In the genomic region with DNA sequence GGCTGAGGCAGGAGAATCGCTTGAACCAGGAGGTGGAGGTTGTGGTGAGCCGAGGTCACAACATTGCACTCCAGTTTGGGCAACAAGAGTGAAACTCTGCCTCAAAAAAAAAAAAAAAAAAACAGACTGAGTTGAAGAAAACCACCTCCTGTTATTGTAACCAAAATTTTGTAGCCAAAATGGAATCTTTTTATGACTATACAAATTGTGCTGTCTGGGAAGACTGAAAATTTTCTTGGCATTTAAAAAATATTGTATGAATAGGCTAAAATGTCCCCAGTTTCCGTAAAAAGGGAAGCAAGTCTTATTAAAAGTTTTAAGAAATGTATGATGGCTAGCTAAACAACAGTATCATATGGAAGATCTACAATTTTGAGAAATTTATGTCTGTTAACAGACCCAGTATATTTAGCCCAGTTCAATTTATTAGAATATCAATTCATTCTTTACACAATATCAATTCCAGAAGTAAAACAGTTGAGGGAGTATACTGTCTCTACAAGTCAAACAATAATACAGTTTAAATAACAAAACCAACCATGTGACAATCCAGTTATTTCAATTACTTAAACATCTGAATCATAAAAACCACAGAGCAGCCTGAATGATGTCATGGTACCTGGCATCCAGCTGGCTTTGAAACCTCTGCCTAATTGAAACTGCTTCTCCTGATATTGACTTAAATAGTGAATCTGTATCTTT, we compare ENCODE assay signal across 11 cellular contexts.
DNase-seq lines count a peak whose midpoint lies in the region; ATAC-seq and TF ChIP-seq lines count a peak whose summit lies in the region.
"Had no signal": no experiment of that assay in that cellular context is flagged by ENCODE, and none has a peak within 500 bp of the region (broad histone marks: within the 10 kb centered on the region; RNA-seq: fewer than 3 reads in every experiment).

No MANE protein-coding gene starts in this region.

- no peak for TF ChIP-seq POLR2A in Peyer's patch (IDR thresholded peaks at IDR 0.05)

- peak; percentile 75 for ATAC-seq in HG03039 (IDR thresholded peaks at IDR 0.05; ENCODE audit: unreplicated experiment)
- no peak for ATAC-seq in GM19023 (IDR thresholded peaks at IDR 0.05; ENCODE audit: unreplicated experiment)

- no peaks in the 10 kb centered on the region for H3K4me1 ChIP-seq in Peyer's patch
- H3K4me1 ChIP-seq: parathyroid adenoma had no signal

- TF ChIP-seq CTCF in Peyer's patch (IDR thresholded peaks at IDR 0.05): no peak

- H3K9me3 ChIP-seq in Peyer's patch: no peaks in the 10 kb centered on the region

- H3K4me3 ChIP-seq in Peyer's patch: no peak overlapping the region

- no peaks in the 10 kb centered on the region for H3K27me3 ChIP-seq in Peyer's patch

- DNase-seq in NCI-H345 (lab: John Stamatoyannopoulos, UW) (peak; percentile 26), NCI-H345 treated with DMSO at 0.1 percent for 48 hours (lab: John Stamatoyannopoulos, UW; ENCODE audit: unreplicated experiment) (no peak), OCI-M1 (lab: John Stamatoyannopoulos, UW) (peak; percentile 29), islet precursor cell (peak; percentile 62), putamen (ENCODE audit: low spot score) (no peak), Peyer's patch (no peak)

- no peaks in the 10 kb centered on the region for H3K36me3 ChIP-seq in Peyer's patch

- H3K27ac ChIP-seq in Peyer's patch: no peak overlapping the region
- H3K27ac ChIP-seq: C4-2B, parathyroid adenoma, VCaP had no signal

Comparison
In these comparisons a context has a peak if more than half of its experiments do, and no peak if none do; other contexts are left out.
1. DNase-seq: peak in NCI-H345 (single experiment), OCI-M1 (single experiment) and islet precursor cell (single experiment); none in NCI-H345 treated with DMSO at 0.1 percent for 48 hours (single experiment), putamen (single experiment) and Peyer's patch (0 of 3).